Comparison of ENCODE assay signal across 1 cellular context in genomic region chr10:124712704-124713407, GRCh38.
A peak's percentile ranks its signal among the peaks of the same experiment; 100 is the strongest.
TF ChIP-seq lines count a peak whose summit lies in the region.

No MANE protein-coding gene starts in this region.

TF ChIP-seq in HepG2, 621 proteins besides CTCF, POLR2A, EP300 and RAD21 (continued from another document and continues in another):
- TF ChIP-seq RBM22 (optimal IDR thresholded peaks at IDR 0.05; ENCODE audit: low read length) (peak; percentile 31), NR1H2 (CRISPR knock-in tag; IDR thresholded peaks at IDR 0.05; ENCODE audit: borderline replicate concordance, low read depth) (no peak), RXRB (CRISPR knock-in tag; IDR thresholded peaks at IDR 0.05; ENCODE audit: borderline replicate concordance) (peak; percentile 47; the same call in 1 of the 2 replicates), CENPBD1 (CRISPR knock-in tag; IDR thresholded peaks at IDR 0.05; ENCODE audit: borderline replicate concordance, low read depth) (no peak), ZBTB10 (CRISPR knock-in tag; IDR thresholded peaks at IDR 0.05; ENCODE audit: borderline replicate concordance) (peak; percentile 64; the same call in 1 of the 2 replicates), PAXIP1 (CRISPR knock-in tag; conservative IDR thresholded peaks at IDR 0.05) (peak; percentile 78; the same call in 1 of the 2 replicates), ZNF629 (CRISPR knock-in tag; conservative IDR thresholded peaks at IDR 0.05) (peak; percentile 90), HIC2 (CRISPR knock-in tag; IDR thresholded peaks at IDR 0.05; ENCODE audit: low read depth) (peak; percentile 76; the same call in 1 of the 2 replicates), SALL1 (CRISPR knock-in tag; IDR thresholded peaks at IDR 0.05) (peak; percentile 12; the same call in 1 of the 2 replicates), SAP130 (CRISPR knock-in tag; IDR thresholded peaks at IDR 0.05; ENCODE audit: low read depth) (0 out of 2 replicates have a peak, but pooled peaks have one; percentile 13), ZNF687 (CRISPR knock-in tag; IDR thresholded peaks at IDR 0.05) (peak; percentile 56), JUND (CRISPR knock-in tag; IDR thresholded peaks at IDR 0.05) (peak; percentile 39; the same call in 1 of the 2 replicates), ZSCAN25 (CRISPR knock-in tag; IDR thresholded peaks at IDR 0.05) (no peak), FOSL2 (CRISPR knock-in tag; IDR thresholded peaks at IDR 0.05) (peak; percentile 93), ZNF280D (CRISPR knock-in tag; IDR thresholded peaks at IDR 0.05) (no peak), BCL6 (CRISPR knock-in tag; IDR thresholded peaks at IDR 0.05) (peak; percentile 67; the same call in 1 of the 2 replicates), ZSCAN5A (CRISPR knock-in tag; IDR thresholded peaks at IDR 0.05; ENCODE audit: borderline replicate concordance) (no peak), RXRA (CRISPR knock-in tag; IDR thresholded peaks at IDR 0.05) (peak; percentile 48; the same call in 1 of the 2 replicates), HNF4A (CRISPR knock-in tag; IDR thresholded peaks at IDR 0.05) (peak; percentile 64), RARA (CRISPR knock-in tag; IDR thresholded peaks at IDR 0.05) (peak; percentile 90), FOXO1 (CRISPR knock-in tag; IDR thresholded peaks at IDR 0.05) (peak; percentile 61), ZNF644 (CRISPR knock-in tag; IDR thresholded peaks at IDR 0.05; ENCODE audit: low read depth) (0 out of 2 replicates have a peak, but pooled peaks have one; percentile 19), DNMT1 (CRISPR knock-in tag; IDR thresholded peaks at IDR 0.05) (no peak), MAF1 (CRISPR knock-in tag; IDR thresholded peaks at IDR 0.05; ENCODE audit: borderline replicate concordance) (no peak), FOXA3 (CRISPR knock-in tag; IDR thresholded peaks at IDR 0.05) (peak; percentile 40; the same call in 1 of the 2 replicates), NCOA2 (CRISPR knock-in tag; IDR thresholded peaks at IDR 0.05) (peak; percentile 16; the same call in 1 of the 2 replicates), DPF2 (CRISPR knock-in tag; IDR thresholded peaks at IDR 0.05; ENCODE audit: borderline replicate concordance, low read depth) (0 out of 2 replicates have a peak, but pooled peaks have one; percentile 27), GATAD2A (CRISPR knock-in tag; IDR thresholded peaks at IDR 0.05) (peak; percentile 57), FOSL1 (CRISPR knock-in tag; IDR thresholded peaks at IDR 0.05; ENCODE audit: borderline replicate concordance) (peak; percentile 67), CENPT (CRISPR knock-in tag; IDR thresholded peaks at IDR 0.05; ENCODE audit: low read depth) (no peak), NCOA5 (CRISPR knock-in tag; IDR thresholded peaks at IDR 0.05) (no peak), IRF2 (CRISPR knock-in tag; IDR thresholded peaks at IDR 0.05) (0 out of 2 replicates have a peak, but pooled peaks have one; percentile 16), ZBTB7A (CRISPR knock-in tag; IDR thresholded peaks at IDR 0.05) (peak; percentile 81; the same call in 1 of the 2 replicates), ZMYM3 (CRISPR knock-in tag; IDR thresholded peaks at IDR 0.05) (peak; percentile 93)
- TF ChIP-seq, protein P1, sequence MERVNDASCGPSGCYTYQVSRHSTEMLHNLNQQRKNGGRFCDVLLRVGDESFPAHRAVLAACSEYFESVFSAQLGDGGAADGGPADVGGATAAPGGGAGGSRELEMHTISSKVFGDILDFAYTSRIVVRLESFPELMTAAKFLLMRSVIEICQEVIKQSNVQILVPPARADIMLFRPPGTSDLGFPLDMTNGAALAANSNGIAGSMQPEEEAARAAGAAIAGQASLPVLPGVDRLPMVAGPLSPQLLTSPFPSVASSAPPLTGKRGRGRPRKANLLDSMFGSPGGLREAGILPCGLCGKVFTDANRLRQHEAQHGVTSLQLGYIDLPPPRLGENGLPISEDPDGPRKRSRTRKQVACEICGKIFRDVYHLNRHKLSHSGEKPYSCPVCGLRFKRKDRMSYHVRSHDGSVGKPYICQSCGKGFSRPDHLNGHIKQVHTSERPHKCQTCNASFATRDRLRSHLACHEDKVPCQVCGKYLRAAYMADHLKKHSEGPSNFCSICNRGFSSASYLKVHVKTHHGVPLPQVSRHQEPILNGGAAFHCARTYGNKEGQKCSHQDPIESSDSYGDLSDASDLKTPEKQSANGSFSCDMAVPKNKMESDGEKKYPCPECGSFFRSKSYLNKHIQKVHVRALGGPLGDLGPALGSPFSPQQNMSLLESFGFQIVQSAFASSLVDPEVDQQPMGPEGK (CRISPR knock-in tag; IDR thresholded peaks at IDR 0.05), result peak; percentile 64
- TF ChIP-seq, protein P2, sequence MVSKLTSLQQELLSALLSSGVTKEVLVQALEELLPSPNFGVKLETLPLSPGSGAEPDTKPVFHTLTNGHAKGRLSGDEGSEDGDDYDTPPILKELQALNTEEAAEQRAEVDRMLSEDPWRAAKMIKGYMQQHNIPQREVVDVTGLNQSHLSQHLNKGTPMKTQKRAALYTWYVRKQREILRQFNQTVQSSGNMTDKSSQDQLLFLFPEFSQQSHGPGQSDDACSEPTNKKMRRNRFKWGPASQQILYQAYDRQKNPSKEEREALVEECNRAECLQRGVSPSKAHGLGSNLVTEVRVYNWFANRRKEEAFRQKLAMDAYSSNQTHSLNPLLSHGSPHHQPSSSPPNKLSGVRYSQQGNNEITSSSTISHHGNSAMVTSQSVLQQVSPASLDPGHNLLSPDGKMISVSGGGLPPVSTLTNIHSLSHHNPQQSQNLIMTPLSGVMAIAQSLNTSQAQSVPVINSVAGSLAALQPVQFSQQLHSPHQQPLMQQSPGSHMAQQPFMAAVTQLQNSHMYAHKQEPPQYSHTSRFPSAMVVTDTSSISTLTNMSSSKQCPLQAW (CRISPR knock-in tag; IDR thresholded peaks at IDR 0.05), result 0 out of 2 replicates have a peak, but pooled peaks have one; percentile 18
